17 cellular contexts compared by ENCODE assay signal in genomic region chr13:49218493-49219051, GRCh38. TPM values are rescaled to one million over a fixed set of nuclear protein-coding genes. Genes with fewer than 3 reads are reported as not detected.
DNase-seq lines count a peak whose midpoint lies in the region; FAIRE-seq and TF ChIP-seq lines count a peak whose summit lies in the region.
"Had no signal": no experiment of that assay in that cellular context is flagged by ENCODE, and none has a peak within 500 bp of the region (broad histone marks: within the 10 kb centered on the region; RNA-seq: fewer than 3 reads in every experiment).

No MANE protein-coding gene starts in this region.

- peak overlapping the region; percentile 42 for H3K4me3 ChIP-seq in neural progenitor cell
- no peak overlapping the region for H3K4me3 ChIP-seq in tibial artery
- H3K4me3 ChIP-seq: Peyer's patch, thyroid gland had no signal

- peaks cover 4% of the 10 kb centered on the region for H4K20me1 ChIP-seq in neural progenitor cell (ENCODE audit: low read depth)

- H3K27ac Mint-ChIP-seq in glutamatergic neuron (ENCODE audit: unreplicated experiment) (no peak overlapping the region), neural progenitor cell (no peak overlapping the region)

- H3K36me3 Mint-ChIP-seq in glutamatergic neuron (ENCODE audit: unreplicated experiment) (peaks cover 24% of the 10 kb centered on the region), neural progenitor cell (peaks cover 1% of the 10 kb centered on the region)

- TF ChIP-seq CTCF in glutamatergic neuron (IDR thresholded peaks at IDR 0.05; ENCODE audit: partially characterized antibody, unreplicated experiment) (no peak), neural progenitor cell (IDR thresholded peaks at IDR 0.05) (no peak), tibial artery (IDR thresholded peaks at IDR 0.05) (no peak)

- H3F3A ChIP-seq in neural progenitor cell (ENCODE audit: low read depth) = peaks cover 17% of the 10 kb centered on the region

- no peaks in the 10 kb centered on the region for H3K4me1 ChIP-seq in neural progenitor cell
- peaks cover 0 to 31% (median 17%) of the 10 kb centered on the region in 4 donors for H3K4me1 ChIP-seq in tibial artery

- DNase-seq in G401 (ENCODE audit: low spot score) (peak; percentile 9), NCI-H82 treated with DMSO at 0.1 percent for 48 hours (lab: John Stamatoyannopoulos, UW; ENCODE audit: unreplicated experiment) (peak; percentile 45), glutamatergic neuron (peak; percentile 26), neural progenitor cell (ENCODE audit: low spot score) (peak; percentile 85), dedifferentiated amniotic fluid mesenchymal stem cell (ENCODE audit: extremely low spot score) (no peak), H54 (ENCODE audit: insufficient read length, low spot score) (no peak), tibial artery (no peak), MV-4-11 (lab: John Stamatoyannopoulos, UW) (no peak)
- DNase-seq: activated CD4-positive, alpha-beta T cell treated with anti-CD3 and anti-CD28 coated beads, Interleukin-2, amount 50 U/mL, for 1 hour; cerebellar nuclear complex; left cardiac atrium; NCI-H1105 treated with DMSO at 0.1 percent for 48 hours; NCI-H510A; nucleus accumbens; Peyer's patch; thyroid gland had no signal

- intact Hi-C loops in tibial artery (cut with DNase I; ENCODE audit: low total_unique reads) = no loop called here

- H3K36me3 ChIP-seq in neural progenitor cell (no peaks in the 10 kb centered on the region), tibial artery (no peaks in the 10 kb centered on the region)
- H3K36me3 ChIP-seq: Peyer's patch, thyroid gland had no signal

- H3K27me3 ChIP-seq in neural progenitor cell = peaks cover 77% of the 10 kb centered on the region
- peaks cover 0 to 49% of the 10 kb centered on the region in 2 donors for H3K27me3 ChIP-seq in tibial artery
- H3K27me3 ChIP-seq: thyroid gland had no signal

- TF ChIP-seq POLR2A in H54 (IDR thresholded peaks at IDR 0.05; ENCODE audit: low read depth, low read length) = no peak

- in situ Hi-C loops in G401 (cut with HindIII; ENCODE audit: low sequenced_read_pairs) = no loop called here

- H3K4me1 Mint-ChIP-seq in glutamatergic neuron (ENCODE audit: low read depth, unreplicated experiment) (peaks cover 3% of the 10 kb centered on the region), neural progenitor cell (peaks cover 29% of the 10 kb centered on the region)

- H3K4me3 Mint-ChIP-seq in glutamatergic neuron (ENCODE audit: unreplicated experiment) (peak overlapping the region; percentile 55), neural progenitor cell (peak overlapping the region; percentile 15)

- H3K79me2 ChIP-seq in neural progenitor cell (ENCODE audit: low read depth) = no peaks in the 10 kb centered on the region

- H3K9me3 Mint-ChIP-seq in glutamatergic neuron (ENCODE audit: unreplicated experiment) (peaks cover 16% of the 10 kb centered on the region), neural progenitor cell (peaks cover 2% of the 10 kb centered on the region)

- FAIRE-seq in H54 (lab: Jason Lieb, UNC) = no peak

- peak overlapping the region; percentile 73 for H3K4me2 ChIP-seq in neural progenitor cell

- H3K27ac ChIP-seq in neural progenitor cell (no peak overlapping the region), tibial artery (no peak overlapping the region)
- H3K27ac ChIP-seq: Peyer's patch, thyroid gland had no signal

- H3K27me3 Mint-ChIP-seq in glutamatergic neuron (ENCODE audit: unreplicated experiment) (peaks cover 36% of the 10 kb centered on the region), neural progenitor cell (ENCODE audit: insufficient read depth, low read depth) (peaks cover 55% of the 10 kb centered on the region)

- peak overlapping the region; percentile 28 for H2AFZ ChIP-seq in neural progenitor cell (replicated peaks)

- H3K9me3 ChIP-seq in neural progenitor cell (ENCODE audit: low read depth) (no peaks in the 10 kb centered on the region), tibial artery (no peaks in the 10 kb centered on the region)
- H3K9me3 ChIP-seq: Peyer's patch, thyroid gland had no signal

- H3K9ac ChIP-seq in neural progenitor cell = no peak overlapping the region

RNA-seq across cellular contexts. Expression of gene MLNR, which starts 1.6 kb away (rescaled TPM):
- not detected in 2 replicates for total RNA-seq in G401 (2014; rRNA removed; shearing (Covaris generic))
- total RNA-seq in glutamatergic neuron (ENCODE audit: unreplicated experiment) = not detected
- total RNA-seq in neural progenitor cell (ENCODE audit: low replicate concordance) = not detected in 2 replicates
- total RNA-seq: left cardiac atrium; Peyer's patch; T-helper 2 cell treated with Interferon-gamma antibody and Interleukin-4, amounts not matched to agents 100 ng/mL and 5 ng/mL, for 36 hours had no signal

RNA-seq across cellular contexts. Expression of gene CDADC1, which starts 29.2 kb away (rescaled TPM):
- 1.6 and 2.2 TPM in 2 replicates for total RNA-seq in G401 (2014; rRNA removed; shearing (Covaris generic))
- total RNA-seq in glutamatergic neuron (ENCODE audit: unreplicated experiment) = 4.3 TPM
- total RNA-seq in neural progenitor cell (ENCODE audit: low replicate concordance) = 1.7 and 2.9 TPM in 2 replicates

Comparison
In these comparisons a context has a peak if more than half of its experiments do, and no peak if none do; other contexts are left out.
1. DNase-seq: peak in G401 (single experiment), NCI-H82 treated with DMSO at 0.1 percent for 48 hours (single experiment), glutamatergic neuron (single experiment) and neural progenitor cell (single experiment); none in dedifferentiated amniotic fluid mesenchymal stem cell (single experiment), H54 (single experiment), tibial artery (0 of 2) and MV-4-11 (single experiment).